Comparison of ENCODE assay signal across 8 cellular contexts in the genomic region with DNA sequence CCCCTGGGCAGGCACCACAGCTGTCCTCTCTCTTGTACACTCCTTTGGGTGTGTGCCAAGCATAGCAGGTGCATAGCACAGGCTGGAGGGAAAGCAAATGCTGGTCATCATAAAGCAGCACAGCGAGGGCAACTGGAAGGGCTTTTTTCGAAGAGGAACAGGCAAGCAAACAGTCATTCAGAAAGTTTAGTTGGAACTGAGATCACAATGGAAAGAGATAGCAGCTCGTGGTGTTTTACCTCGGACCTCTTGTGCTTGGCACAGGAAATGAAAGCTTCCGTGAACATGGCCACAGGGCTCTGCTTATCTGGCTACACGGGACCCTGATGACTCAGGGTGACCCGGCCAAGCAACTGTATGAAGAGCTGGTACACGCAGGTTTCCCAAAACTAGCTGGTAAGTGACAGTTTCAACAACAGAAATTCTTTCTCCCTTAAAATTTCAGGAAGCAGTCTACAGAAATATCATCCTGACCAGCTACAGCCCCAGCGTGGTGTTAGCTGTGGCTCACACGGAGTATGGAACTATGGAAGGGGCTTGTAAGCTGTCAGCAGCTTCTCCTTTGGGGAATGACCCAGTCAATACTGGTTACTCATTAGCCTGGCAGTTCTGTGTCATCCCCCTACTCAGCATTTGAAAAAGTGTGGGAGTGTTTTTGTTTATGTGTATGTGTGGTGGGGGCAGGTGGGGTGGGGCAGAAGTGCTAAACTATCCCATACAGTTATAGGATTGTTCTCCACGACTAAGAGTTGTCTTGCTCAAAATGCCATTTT. TPM values are rescaled to one million over a fixed set of nuclear protein-coding genes. Genes with fewer than 3 reads are reported as not detected.
DNase-seq lines count a peak whose midpoint lies in the region; ATAC-seq and TF ChIP-seq lines count a peak whose summit lies in the region.

No MANE protein-coding gene starts in this region.

- H3K4me1 Mint-ChIP-seq in CD14-positive monocyte, result peaks cover 22% of the 10 kb centered on the region

- H3K27ac Mint-ChIP-seq in CD14-positive monocyte, result peak overlapping the region; percentile 1 to 89 (median 77)

- peak overlapping the region; percentile 74 to 92 for H3K4me3 Mint-ChIP-seq in CD14-positive monocyte

- ATAC-seq in GM18909 (IDR thresholded peaks at IDR 0.05; ENCODE audit: poor library complexity, unreplicated experiment) (peak; percentile 95), HG03108 (IDR thresholded peaks at IDR 0.05; ENCODE audit: unreplicated experiment) (peak; percentile 86), left ventricle myocardium superior (peak; percentile 82)

- intact Hi-C loops in CD14-positive monocyte (cut with micrococcal nuclease) (loop anchor here in 1 of 2 donors (10.0 kb wide), 2 partner anchors 174 to 434 kb away; partner anchors contain the start of gene ANKRD31), left ventricle myocardium superior (cut with micrococcal nuclease) (loop anchor here (10.0 kb wide), 1 partner anchor 164 kb away; no protein-coding TSS in a partner anchor)

- H3K27me3 Mint-ChIP-seq in CD14-positive monocyte (ENCODE audit: low read depth in 3 of 3), result no peaks in the 10 kb centered on the region

- peaks cover 15 to 18% of the 10 kb centered on the region in 2 donors for H3K36me3 Mint-ChIP-seq in CD14-positive monocyte

- TF ChIP-seq CTCF in CD14-positive monocyte (IDR thresholded peaks at IDR 0.05), result no peak

- DNase-seq in CD14-positive monocyte (ENCODE audit: low spot score) (peak; percentile 70), NCI-H524 (lab: John Stamatoyannopoulos, UW) (peak; percentile 45 to 72), left ventricle myocardium superior (peak; percentile 36), putamen (ENCODE audit: low spot score) (no peak)
- peak; percentile 12 to 38 (median 35) for DNase-seq in activated CD8-positive, alpha-beta memory T cell treated with anti-CD3 and anti-CD28 coated beads for 48 hours (ENCODE audit: low read depth in 2 of 3, low spot score in 2 of 3)
- DNase-seq in stimulated activated CD4-positive, alpha-beta T cell treated with anti-CD3 and anti-CD28 coated beads, Interleukin-4, amount 100 ng/mL, for 1 hour, result peak; percentile 36

- H3K9me3 Mint-ChIP-seq in CD14-positive monocyte, result no peaks in the 10 kb centered on the region

RNA-seq across cellular contexts. Expression of gene POC5, which starts 48.1 kb away (rescaled TPM):
- polyA plus RNA-seq in CD14-positive monocyte, result 1 to 10 TPM; 4.3 to 5.5 TPM
- total RNA-seq in left ventricle myocardium superior, result 2.1 TPM

RNA-seq across cellular contexts. Expression of gene ANKDD1B, which starts 57.9 kb away (rescaled TPM):
- polyA plus RNA-seq in CD14-positive monocyte, result not detected
- 0.25 TPM for total RNA-seq in left ventricle myocardium superior
